8 cellular contexts compared by ENCODE assay signal in the genomic region with DNA sequence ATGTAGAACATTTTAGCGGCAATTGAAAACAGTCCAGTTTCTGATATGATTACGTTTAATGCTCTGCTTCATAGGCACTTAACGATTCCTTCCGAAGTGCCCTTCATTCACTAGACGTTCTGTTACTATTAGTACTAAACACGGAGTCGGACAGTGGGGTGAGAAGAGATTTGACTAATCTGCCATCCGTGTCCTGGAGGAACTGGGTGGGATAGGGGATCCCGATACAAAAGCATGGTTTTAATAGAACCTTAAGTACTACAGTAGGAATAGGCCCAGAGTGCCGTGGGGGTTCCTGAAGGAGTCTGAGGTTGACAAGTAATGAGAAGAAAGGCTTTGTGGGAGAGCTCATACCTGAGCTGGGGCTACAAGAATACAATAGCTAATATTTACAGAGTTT. TPM values are rescaled to one million over a fixed set of nuclear protein-coding genes. Genes with fewer than 3 reads are reported as not detected.
A peak's percentile ranks its signal among the peaks of the same experiment; 100 is the strongest.
DNase-seq lines count a peak whose midpoint lies in the region; ATAC-seq and TF ChIP-seq lines count a peak whose summit lies in the region.

No MANE protein-coding gene starts in this region.

- H3K27ac Mint-ChIP-seq in stimulated activated memory B cell treated with anti-CD40 and anti-IgM and Interleukin-4, amounts not matched to agents 10 μg/mL and 1 μg/mL and 100 μg/mL, for 72 hours: peak overlapping the region; percentile 90

- H3K4me3 ChIP-seq in iPS DF 6.9 (ENCODE audit: low read length): peak overlapping the region; percentile 82; the same call in 1 of the 2 replicates

- no peak for TF ChIP-seq CTCF in VCaP (conservative IDR thresholded peaks at IDR 0.05)

- H3K9me3 Mint-ChIP-seq in stimulated activated memory B cell treated with anti-CD40 and anti-IgM and Interleukin-4, amounts not matched to agents 10 μg/mL and 1 μg/mL and 100 μg/mL, for 72 hours: peaks cover 7% of the 10 kb centered on the region

- DNase-seq in NCI-H2196 (lab: John Stamatoyannopoulos, UW; ENCODE audit: unreplicated experiment) (peak; percentile 8), NCI-H2196 treated with DMSO at 0.1 percent for 48 hours (lab: John Stamatoyannopoulos, UW; ENCODE audit: unreplicated experiment) (no peak), iPS DF 6.9 (ENCODE audit: low read depth, low spot score) (no peak), posterior vena cava (ENCODE audit: low spot score) (no peak)
- no peak for DNase-seq in stimulated activated CD4-positive, alpha-beta T cell treated with anti-CD3 and anti-CD28 coated beads, Interleukin-2, amount 100 ng/mL, for 24 hours

- no peaks in the 10 kb centered on the region for H3K27me3 Mint-ChIP-seq in stimulated activated memory B cell treated with anti-CD40 and anti-IgM and Interleukin-4, amounts not matched to agents 10 μg/mL and 1 μg/mL and 100 μg/mL, for 72 hours

- no peaks in the 10 kb centered on the region for H3K36me3 ChIP-seq in iPS DF 6.9 (ENCODE audit: control insufficient read depth, insufficient read depth, low read length)

- intact Hi-C loops in posterior vena cava (cut with DNase I): no loop called here

- no CpG with 5 or more reads among the region's 10 CpGs for WGBS in iPS DF 6.9 (ENCODE audit: insufficient coverage, insufficient read length)

- H3K27ac ChIP-seq in VCaP (peak overlapping the region; percentile 73; the same call in 1 of the 2 replicates), iPS DF 6.9 (ENCODE audit: low read length) (no peak overlapping the region)

- H3K4me3 Mint-ChIP-seq in stimulated activated memory B cell treated with anti-CD40 and anti-IgM and Interleukin-4, amounts not matched to agents 10 μg/mL and 1 μg/mL and 100 μg/mL, for 72 hours: peak overlapping the region; percentile 94

- ATAC-seq in stimulated activated memory B cell treated with anti-CD40 and anti-IgM and Interleukin-4, amounts not matched to agents 10 μg/mL and 1 μg/mL and 100 μg/mL, for 72 hours: no peak
- no peak for ATAC-seq in GM19395 (IDR thresholded peaks at IDR 0.05; ENCODE audit: unreplicated experiment)

- H3K4me1 Mint-ChIP-seq in stimulated activated memory B cell treated with anti-CD40 and anti-IgM and Interleukin-4, amounts not matched to agents 10 μg/mL and 1 μg/mL and 100 μg/mL, for 72 hours: peaks cover 39% of the 10 kb centered on the region

- H3K36me3 Mint-ChIP-seq in stimulated activated memory B cell treated with anti-CD40 and anti-IgM and Interleukin-4, amounts not matched to agents 10 μg/mL and 1 μg/mL and 100 μg/mL, for 72 hours: peaks cover 22% of the 10 kb centered on the region

- no peaks in the 10 kb centered on the region for H3K9me3 ChIP-seq in iPS DF 6.9 (ENCODE audit: control insufficient read depth, insufficient read depth, low read length)

- no peaks in the 10 kb centered on the region; the same call in 1 of the 2 replicates for H3K4me1 ChIP-seq in iPS DF 6.9 (ENCODE audit: control insufficient read depth, insufficient read depth, low read length)

- H3K27me3 ChIP-seq in iPS DF 6.9 (ENCODE audit: control insufficient read depth, insufficient read depth, low read length): no peaks in the 10 kb centered on the region

RNA-seq across cellular contexts. Expression of a gene that starts 0.6 kb away (rescaled TPM):
- 10 to 100 TPM; 11.2 to 14.9 TPM for total RNA-seq in posterior vena cava

RNA-seq across cellular contexts. Expression of a gene that starts 0.7 kb away (rescaled TPM):
- 10 to 100 TPM; 13.6 to 21.0 TPM for total RNA-seq in posterior vena cava

RNA-seq across cellular contexts. Expression of a gene that starts 13.3 kb away (rescaled TPM):
- 1 to 10 TPM in 1 of 2 donors, under 1 TPM in 1; 0.48 to 1.1 TPM for total RNA-seq in posterior vena cava
